ENCODE assay signal across 8 cellular contexts in genomic region chr16:31105677-31106213, GRCh38. TPM values are rescaled to one million over a fixed set of nuclear protein-coding genes. Genes with fewer than 3 reads are reported as not detected.
DNase-seq lines count a peak whose midpoint lies in the region; ATAC-seq and TF ChIP-seq lines count a peak whose summit lies in the region.

No MANE protein-coding gene starts in this region.

- intact Hi-C loops in posterior vena cava (cut with DNase I), result no loop called here

- 8 to 11% methylated on average over 30 to 33 of the region's 33 CpGs for WGBS in upper lobe of left lung, 2 donors

- H3K4me3 ChIP-seq in upper lobe of left lung, result peak overlapping the region in 3 of 4 donors; percentile 5 to 38 (median 23)

- H3K9me3 ChIP-seq in upper lobe of left lung, result no peaks in the 10 kb centered on the region

- DNase-seq in GM04504 (ENCODE audit: low read depth), result peak; percentile 36
- peak; percentile 61 to 75 for DNase-seq in SHP77 (lab: John Stamatoyannopoulos, UW)
- peak; percentile 68 for DNase-seq in activated gamma-delta T cell (lab: John Stamatoyannopoulos, UW)
- DNase-seq in globus pallidus (ENCODE audit: low spot score), result peak; percentile 66
- peak; percentile 95 for DNase-seq in posterior vena cava (ENCODE audit: low spot score)
- DNase-seq in upper lobe of left lung, result peak; percentile 92 to 98

- peak overlapping the region in 3 of 4 donors; percentile 60 to 74 (median 69) for H3K27ac ChIP-seq in upper lobe of left lung

- TF ChIP-seq POLR2A in upper lobe of left lung (IDR thresholded peaks at IDR 0.05), result peak in 1 of 4 donors; percentile 28

- no peaks in the 10 kb centered on the region for H3K27me3 ChIP-seq in upper lobe of left lung

- TF ChIP-seq CTCF in upper lobe of left lung (IDR thresholded peaks at IDR 0.05), result peak; percentile 74 to 90 (median 85)

- H3K36me3 ChIP-seq in upper lobe of left lung, result peaks cover 3 to 16% (median 11%) of the 10 kb centered on the region in 4 donors

- ATAC-seq in HG03342 (IDR thresholded peaks at IDR 0.05; ENCODE audit: unreplicated experiment) (peak; percentile 38), upper lobe of left lung (ENCODE audit: low FRiP score in 2 of 2) (peak; percentile 93), HG03108 (IDR thresholded peaks at IDR 0.05; ENCODE audit: unreplicated experiment) (no peak)

- H3K4me1 ChIP-seq in upper lobe of left lung, result peaks cover 15 to 27% (median 18%) of the 10 kb centered on the region in 4 donors

- no peak for TF ChIP-seq EP300 in upper lobe of left lung (IDR thresholded peaks at IDR 0.05)

RNA-seq across cellular contexts. Expression of gene BCKDK, which starts 2.4 kb away (rescaled TPM):
- total RNA-seq in posterior vena cava (10 to 100 TPM; 29.8 to 30.6 TPM), upper lobe of left lung (10 to 100 TPM; 23.2 to 64.4 (median 39.3) TPM)

RNA-seq across cellular contexts. Expression of gene VKORC1, which starts 11.1 kb away (rescaled TPM):
- total RNA-seq in posterior vena cava (100 to 1,000 TPM in 1 of 2 donors, 10 to 100 TPM in 1; 77.8 to 113 TPM), upper lobe of left lung (100 to 1,000 TPM in 1 of 6 donors, 10 to 100 TPM in 5; 37.7 to 105 (median 61.4) TPM)

RNA-seq across cellular contexts. Expression of gene KAT8, which starts 11.7 kb away (rescaled TPM):
- total RNA-seq in posterior vena cava, result 10 to 100 TPM; 49.9 to 51.3 TPM
- total RNA-seq in upper lobe of left lung, result 100 to 1,000 TPM in 1 of 6 donors, 10 to 100 TPM in 5; 73.9 to 144 (median 83.6) TPM

RNA-seq across cellular contexts. Expression of gene PRSS53, which starts 17.0 kb away (rescaled TPM):
- total RNA-seq in posterior vena cava (1 to 10 TPM; 1.5 to 3.5 TPM), upper lobe of left lung (1 to 10 TPM in 5 of 6 donors, under 1 TPM in 1; 0.91 to 8.4 (median 3.0) TPM)

RNA-seq across cellular contexts. Expression of gene PRSS8, which starts 29.8 kb away (rescaled TPM):
- total RNA-seq in posterior vena cava (under 1 TPM in 1 of 2 donors, not detected in 1; 0.23 TPM), upper lobe of left lung (100 to 1,000 TPM in 3 of 6 donors, 10 to 100 TPM in 3; 59.7 to 155 (median 109) TPM)

Comparison
In these comparisons a context has a peak if more than half of its experiments do, and no peak if none do; other contexts are left out.
1. DNase-seq: peak in every context shown above with its lines; median percentile 95 in posterior vena cava; 95 in upper lobe of left lung; 68 in SHP77; 68 in activated gamma-delta T cell; 66 in globus pallidus; 36 in GM04504.